16 cellular contexts compared by ENCODE assay signal in the genomic region with DNA sequence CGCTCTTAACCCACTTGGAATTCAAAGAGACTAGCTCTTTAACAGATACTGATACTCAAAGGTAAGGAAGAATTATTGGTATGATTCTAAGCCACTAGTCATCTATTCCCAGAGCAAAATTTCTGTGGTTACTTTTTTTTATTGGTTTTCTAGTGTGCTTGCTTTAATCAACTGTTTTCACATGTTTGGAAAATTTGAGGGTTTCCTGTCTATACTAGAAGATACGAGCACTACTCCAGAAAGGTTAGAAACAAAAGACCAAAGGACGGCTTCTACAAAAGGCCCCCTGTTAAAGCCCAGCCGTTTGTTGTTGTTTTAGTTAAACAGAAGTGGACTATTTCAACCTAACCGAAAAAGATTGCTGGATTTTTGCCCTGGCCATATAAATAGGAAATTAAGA. TPM values are rescaled to one million over a fixed set of nuclear protein-coding genes. Genes with fewer than 3 reads are reported as not detected.
DNase-seq lines count a peak whose midpoint lies in the region; ATAC-seq and TF ChIP-seq lines count a peak whose summit lies in the region.
"Had no signal": no experiment of that assay in that cellular context is flagged by ENCODE, and none has a peak within 500 bp of the region (broad histone marks: within the 10 kb centered on the region; RNA-seq: fewer than 3 reads in every experiment).

No MANE protein-coding gene starts in this region.

- H3K4me1 ChIP-seq in mesodermal cell (ENCODE audit: control insufficient read depth, insufficient read depth, low read length, poor library complexity, severe bottlenecking): peaks cover 9% of the 10 kb centered on the region

- H3K36me3 ChIP-seq in mesodermal cell (ENCODE audit: control insufficient read depth, insufficient read depth, low read length): no peaks in the 10 kb centered on the region

- peaks cover 0 to 2% of the 10 kb centered on the region in 2 donors for H3K9me3 Mint-ChIP-seq in natural killer cell
- H3K9me3 Mint-ChIP-seq in natural killer cell treated with Interleukin-12 subunit alpha and Interleukin-12 subunit beta and Interleukin-15 and Interleukin-18, amount 100 ng/mL, for 72 hours: peaks cover 4% of the 10 kb centered on the region
- H3K9me3 Mint-ChIP-seq: CD8-positive, alpha-beta T cell; H9 had no signal

- peak overlapping the region; percentile 34 to 69 for H3K27ac Mint-ChIP-seq in natural killer cell
- peak overlapping the region in 1 of 2 donors; percentile 27 for H3K27ac Mint-ChIP-seq in natural killer cell treated with Interleukin-12 subunit alpha and Interleukin-12 subunit beta and Interleukin-15 and Interleukin-18, amount 100 ng/mL, for 72 hours
- H3K27ac Mint-ChIP-seq: activated naive CD8-positive, alpha-beta T cell treated with anti-CD3 and anti-CD28 coated beads, Interleukin-2, amount 10 ng/mL, durations not matched to agents 7 days and 5 days had no signal

- no peak for TF ChIP-seq CTCF in natural killer cell (IDR thresholded peaks at IDR 0.05)

- H3K27ac ChIP-seq in mesodermal cell (ENCODE audit: low read depth, low read length, severe bottlenecking): peak overlapping the region; percentile 65

- ATAC-seq in natural killer cell (no peak), HG02571 (IDR thresholded peaks at IDR 0.05; ENCODE audit: unreplicated experiment) (no peak), HG03378 (IDR thresholded peaks at IDR 0.05; ENCODE audit: unreplicated experiment) (no peak)
- no peak for ATAC-seq in natural killer cell treated with Interleukin-12 subunit alpha and Interleukin-12 subunit beta and Interleukin-15 and Interleukin-18, amount 100 ng/mL, for 72 hours
- ATAC-seq: CD8-positive, alpha-beta T cell; left colon had no signal

- H3K9me3 ChIP-seq in mesodermal cell (ENCODE audit: control insufficient read depth, low read length): no peaks in the 10 kb centered on the region

- WGBS in mesodermal cell (ENCODE audit: insufficient coverage in 2 of 2), 2 experiments: 54 to 100% methylated on average over 1 to 3 of the region's 5 CpGs

- H3K4me1 Mint-ChIP-seq in natural killer cell: peaks cover 36 to 38% of the 10 kb centered on the region in 2 donors
- H3K4me1 Mint-ChIP-seq in natural killer cell treated with Interleukin-12 subunit alpha and Interleukin-12 subunit beta and Interleukin-15 and Interleukin-18, amount 100 ng/mL, for 72 hours (ENCODE audit: low read depth in 2 of 2): peaks cover 14 to 16% of the 10 kb centered on the region in 2 donors
- H3K4me1 Mint-ChIP-seq: H9 had no signal

- intact Hi-C loops in natural killer cell (cut with micrococcal nuclease): no loop called here

- no peak overlapping the region for H3K4me3 Mint-ChIP-seq in natural killer cell
- H3K4me3 Mint-ChIP-seq in natural killer cell treated with Interleukin-12 subunit alpha and Interleukin-12 subunit beta and Interleukin-15 and Interleukin-18, amount 100 ng/mL, for 72 hours: no peak overlapping the region
- H3K4me3 Mint-ChIP-seq: activated naive CD8-positive, alpha-beta T cell treated with anti-CD3 and anti-CD28 coated beads, Interleukin-2, amount 10 ng/mL, durations not matched to agents 7 days and 5 days; CD8-positive, alpha-beta T cell; H9 had no signal

- H3K36me3 Mint-ChIP-seq in natural killer cell: no peaks in the 10 kb centered on the region
- H3K36me3 Mint-ChIP-seq in natural killer cell treated with Interleukin-12 subunit alpha and Interleukin-12 subunit beta and Interleukin-15 and Interleukin-18, amount 100 ng/mL, for 72 hours: peaks cover 14% of the 10 kb centered on the region

- DNase-seq in natural killer cell: no peak
- no peak for DNase-seq in natural killer cell treated with Interleukin-12 subunit alpha and Interleukin-12 subunit beta and Interleukin-15 and Interleukin-18, amount 100 ng/mL, for 72 hours (ENCODE audit: low spot score)
- peak; percentile 69 for DNase-seq in astrocyte of the hippocampus (ENCODE audit: low read depth, low spot score)
- no peak for DNase-seq in NCI-H1694 (lab: John Stamatoyannopoulos, UW)
- DNase-seq in AG08396 (ENCODE audit: low spot score): no peak
- DNase-seq: activated CD4-positive, alpha-beta T cell treated with anti-CD3 and anti-CD28 coated beads, Interleukin-2, amount 50 U/mL, for 1 hour; activated naive CD8-positive, alpha-beta T cell treated with anti-CD3 and anti-CD28 coated beads, Interleukin-2, amount 10 ng/mL, durations not matched to agents 7 days and 5 days; CD8-positive, alpha-beta T cell; H9; left colon; NCI-H510A treated with DMSO at 0.1 percent for 48 hours; retina; SHP77 treated with DMSO at 0.1 percent for 48 hours had no signal

- H3K27me3 Mint-ChIP-seq in natural killer cell (ENCODE audit: low read depth in 2 of 2): no peaks in the 10 kb centered on the region
- no peaks in the 10 kb centered on the region for H3K27me3 Mint-ChIP-seq in natural killer cell treated with Interleukin-12 subunit alpha and Interleukin-12 subunit beta and Interleukin-15 and Interleukin-18, amount 100 ng/mL, for 72 hours
- H3K27me3 Mint-ChIP-seq: activated naive CD8-positive, alpha-beta T cell treated with anti-CD3 and anti-CD28 coated beads, Interleukin-2, amount 10 ng/mL, durations not matched to agents 7 days and 5 days had no signal

- H3K4me3 ChIP-seq in mesodermal cell (ENCODE audit: extremely low read depth, insufficient read depth, low read length, poor library complexity, severe bottlenecking): no peak overlapping the region

RNA-seq across cellular contexts. Expression of gene LPAR6, which starts 18.5 kb away (rescaled TPM):
- total RNA-seq in natural killer cell: 10 to 100 TPM; 38.5 to 48.9 (median 41.1) TPM
- 10 to 100 TPM; 16.5 to 26.5 TPM for total RNA-seq in natural killer cell treated with Interleukin-12 subunit alpha and Interleukin-12 subunit beta and Interleukin-15 and Interleukin-18, amount 100 ng/mL, for 72 hours
- 33.2 TPM for polyA plus RNA-seq in mesodermal cell (2013, experiment 1 of 2)
- polyA plus RNA-seq in mesodermal cell (2013, experiment 2 of 2): 38.1 TPM
